In the genomic region with DNA sequence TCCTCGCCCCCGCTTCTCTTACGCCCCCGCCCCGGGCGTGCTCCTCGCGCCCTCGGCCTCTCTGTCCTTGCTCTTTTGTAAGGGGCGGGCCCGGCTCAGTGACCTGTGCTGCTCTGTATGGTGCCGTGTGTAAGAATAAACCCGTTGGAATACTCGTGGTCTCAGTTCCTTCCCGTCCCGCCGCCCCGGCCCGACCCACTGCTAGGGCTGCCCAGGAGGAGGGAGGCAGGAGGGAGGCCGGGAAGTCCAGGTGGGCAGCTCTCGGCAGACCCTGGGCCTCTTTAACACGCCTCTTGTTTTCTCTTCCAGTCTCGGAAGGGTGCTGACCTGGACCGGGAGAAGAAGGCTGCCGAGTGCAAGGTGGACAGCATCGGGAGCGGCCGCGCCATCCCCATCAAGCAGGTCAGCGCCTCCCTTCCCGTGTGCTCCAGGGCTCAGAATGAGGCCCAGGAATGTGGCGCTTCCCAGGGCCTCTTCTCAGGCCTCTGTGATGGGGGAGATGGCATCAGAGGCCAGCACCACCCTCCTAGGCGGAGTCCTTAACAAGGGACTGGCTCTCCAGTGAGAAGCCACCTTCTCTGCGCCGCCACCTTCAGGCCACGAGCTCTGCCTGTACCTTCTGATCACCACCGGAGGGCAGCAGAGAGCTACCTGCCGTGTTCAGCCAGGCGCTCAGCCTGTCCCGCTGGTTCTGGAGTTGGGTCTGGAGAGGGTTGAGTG, we compare ENCODE assay signal across 8 cellular contexts. TPM values are rescaled to one million over a fixed set of nuclear protein-coding genes. Genes with fewer than 3 reads are reported as not detected.
DNase-seq lines count a peak whose midpoint lies in the region; ATAC-seq, FAIRE-seq and TF ChIP-seq lines count a peak whose summit lies in the region.
"Had no signal": no experiment of that assay in that cellular context is flagged by ENCODE, and none has a peak within 500 bp of the region (broad histone marks: within the 10 kb centered on the region; RNA-seq: fewer than 3 reads in every experiment).

No MANE protein-coding gene starts in this region.

- H3K4me1 ChIP-seq in hepatocyte (ENCODE audit: insufficient read depth) (peaks cover 6% of the 10 kb centered on the region), smooth muscle cell (ENCODE audit: low read depth) (no peaks in the 10 kb centered on the region)

- H2AFZ ChIP-seq in hepatocyte (no peak overlapping the region), smooth muscle cell (ENCODE audit: low read depth) (no peak overlapping the region)

- peak; percentile 92 for FAIRE-seq in GM12891 (lab: Jason Lieb, UNC)

- ATAC-seq in HG02852 (IDR thresholded peaks at IDR 0.05; ENCODE audit: unreplicated experiment), result peak; percentile 86

- TF ChIP-seq POLR2A in GM12891 (IDR thresholded peaks at IDR 0.05; ENCODE audit: low read depth, low read length), result no peak

- in situ Hi-C loops in astrocyte of the cerebellum (cut with HindIII; ENCODE audit: low sequenced_read_pairs), result no loop called here

- H4K20me1 ChIP-seq in hepatocyte (ENCODE audit: insufficient read depth, poor library complexity, severe bottlenecking) (peaks cover 36% of the 10 kb centered on the region), smooth muscle cell (ENCODE audit: low read depth) (peaks cover 89% of the 10 kb centered on the region)

- H3K27me3 ChIP-seq in hepatocyte (no peaks in the 10 kb centered on the region), smooth muscle cell (ENCODE audit: low read depth) (no peaks in the 10 kb centered on the region)

- peak; percentile 99 for TF ChIP-seq CTCF in astrocyte of the cerebellum (IDR thresholded peaks at IDR 0.05; ENCODE audit: low read depth, low read length, missing control alignments)
- TF ChIP-seq CTCF in hepatocyte (IDR thresholded peaks at IDR 0.05; ENCODE audit: poor library complexity), result peak; percentile 96
- TF ChIP-seq CTCF in smooth muscle cell (IDR thresholded peaks at IDR 0.05; ENCODE audit: borderline replicate concordance, insufficient read depth, poor library complexity, severe bottlenecking), result peak; percentile 95

- H3K4me2 ChIP-seq in hepatocyte (no peak overlapping the region), smooth muscle cell (no peak overlapping the region)

- H3K79me2 ChIP-seq in hepatocyte, result no peaks in the 10 kb centered on the region
- no peaks in the 10 kb centered on the region for H3K79me2 ChIP-seq in smooth muscle cell (ENCODE audit: low read depth)

- H3K9me3 ChIP-seq in hepatocyte (ENCODE audit: low read depth) (no peaks in the 10 kb centered on the region), smooth muscle cell (replicated peaks; ENCODE audit: low read depth) (no peaks in the 10 kb centered on the region)

- H3K4me3 ChIP-seq in astrocyte of the cerebellum (ENCODE audit: low read depth, low read length), result no peak overlapping the region
- no peak overlapping the region for H3K4me3 ChIP-seq in hepatocyte
- H3K4me3 ChIP-seq in smooth muscle cell, result no peak overlapping the region
- H3K4me3 ChIP-seq: skin epidermis had no signal

- no peak overlapping the region for H3K9ac ChIP-seq in smooth muscle cell (ENCODE audit: low read depth)

- no peaks in the 10 kb centered on the region for H3K36me3 ChIP-seq in hepatocyte (replicated peaks; ENCODE audit: insufficient read depth, low read depth)
- H3K36me3 ChIP-seq in smooth muscle cell (ENCODE audit: low read depth), result no peaks in the 10 kb centered on the region

- DNase-seq in GM12891 (ENCODE audit: insufficient read length, low spot score) (peak; percentile 99), NCI-H1930 (lab: John Stamatoyannopoulos, UW) (peak; percentile 57 to 83), T-helper 9 cell (peak; percentile 88), astrocyte of the cerebellum (ENCODE audit: low read depth) (peak; percentile 50), hepatocyte (ENCODE audit: low spot score) (peak; percentile 92), smooth muscle cell (lab: John Stamatoyannopoulos, UW; ENCODE audit: unreplicated experiment) (peak; percentile 40)

- H3K9me2 ChIP-seq in hepatocyte (replicated peaks; ENCODE audit: insufficient read depth), result no peaks in the 10 kb centered on the region

- peaks cover 3% of the 10 kb centered on the region for H3F3A ChIP-seq in smooth muscle cell (ENCODE audit: low read depth)

- no peak overlapping the region for H3K27ac ChIP-seq in hepatocyte
- no peak overlapping the region for H3K27ac ChIP-seq in smooth muscle cell (ENCODE audit: low read depth)

- WGBS in hepatocyte (ENCODE audit: low lambda C conversion rate, missing lambda C conversion rate), result 70% methylated on average over 40 of the region's 40 CpGs
- WGBS in smooth muscle cell (ENCODE audit: low lambda C conversion rate), result 72% methylated on average over 37 of the region's 40 CpGs

TF ChIP-seq in GM12891, 5 proteins besides CTCF, POLR2A, EP300 and RAD21:
- TF ChIP-seq PAX5 (IDR thresholded peaks at IDR 0.05; ENCODE audit: insufficient read depth, low read length, severe bottlenecking), result no peak
- TF ChIP-seq SPI1 (IDR thresholded peaks at IDR 0.05; ENCODE audit: low read depth, low read length), result no peak
- TF ChIP-seq TAF1 (IDR thresholded peaks at IDR 0.05; ENCODE audit: low read depth, low read length), result no peak
- TF ChIP-seq POLR2AphosphoS5 (IDR thresholded peaks at IDR 0.05; ENCODE audit: low read depth, low read length), result no peak
- TF ChIP-seq POU2F2 (IDR thresholded peaks at IDR 0.05; ENCODE audit: low read depth, low read length), result no peak
TF ChIP-seq in GM12891: peak in this region for 0.

RNA-seq across cellular contexts. Expression of gene AGAP3, which starts 37.4 kb away (rescaled TPM):
- 21.4 TPM for polyA plus RNA-seq in GM12891 (2012; ENCODE audit: low read depth, missing spikeins)
- total RNA-seq in hepatocyte (23.7 and 44.0 TPM in 2 replicates), smooth muscle cell (27.2 and 29.8 TPM in 2 replicates)
- polyA plus RNA-seq in hepatocyte (56.7 and 63.5 TPM in 2 replicates), smooth muscle cell (51.4 and 87.3 TPM in 2 replicates)

RNA-seq across cellular contexts. Expression of gene TMUB1, which starts 40.4 kb away (rescaled TPM):
- 39.5 TPM for polyA plus RNA-seq in GM12891 (2012; ENCODE audit: low read depth, missing spikeins)
- total RNA-seq in hepatocyte (40.5 and 45.0 TPM in 2 replicates), smooth muscle cell (30.3 and 35.9 TPM in 2 replicates)
- polyA plus RNA-seq in hepatocyte (83.1 and 91.9 TPM in 2 replicates), smooth muscle cell (69.8 and 70.4 TPM in 2 replicates)

RNA-seq across cellular contexts. Expression of gene FASTK, which starts 43.0 kb away (rescaled TPM):
- 58.3 TPM for polyA plus RNA-seq in GM12891 (2012; ENCODE audit: low read depth, missing spikeins)
- total RNA-seq in hepatocyte (105 and 107 TPM in 2 replicates), smooth muscle cell (92.0 and 100 TPM in 2 replicates)
- polyA plus RNA-seq in hepatocyte (193 and 202 TPM in 2 replicates), smooth muscle cell (177 and 188 TPM in 2 replicates)

RNA-seq across cellular contexts. Expression of gene GBX1, which starts 43.8 kb away (rescaled TPM):
- not detected for polyA plus RNA-seq in GM12891 (2012; ENCODE audit: low read depth, missing spikeins)
- total RNA-seq in hepatocyte, result not detected in 2 replicates
- not detected in 2 replicates for polyA plus RNA-seq in hepatocyte
- not detected in 2 replicates for total RNA-seq in smooth muscle cell
- not detected in 2 replicates for polyA plus RNA-seq in smooth muscle cell

Comparison
In these comparisons a context has a peak if more than half of its experiments do, and no peak if none do; other contexts are left out.
1. DNase-seq: peak in every context shown above with its lines; median percentile 99 in GM12891; 92 in hepatocyte; 88 in T-helper 9 cell; 70 in NCI-H1930; 50 in astrocyte of the cerebellum; 40 in smooth muscle cell.